Comparison of ENCODE assay signal across 26 cellular contexts in the genomic region with DNA sequence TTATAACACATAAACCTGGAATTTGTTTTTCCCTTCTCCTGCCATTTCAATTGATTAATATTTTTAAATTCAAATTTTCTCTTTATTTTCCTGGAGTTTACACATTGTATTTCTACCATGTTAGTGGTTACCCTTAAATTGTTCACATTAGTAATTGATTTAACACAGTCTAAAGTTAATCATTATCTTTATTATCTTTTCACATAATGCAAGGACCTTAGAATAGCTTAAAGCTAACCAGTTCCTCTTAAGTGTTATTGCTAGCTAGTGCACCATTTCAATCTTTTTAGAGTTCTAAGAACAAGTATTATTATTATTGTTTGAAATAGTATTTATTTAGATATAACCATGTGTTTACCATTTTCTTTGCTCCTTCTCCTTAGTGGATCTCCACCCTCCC.
"Had no signal": no experiment of that assay in that cellular context is flagged by ENCODE, and none has a peak within 500 bp of the region (broad histone marks: within the 10 kb centered on the region; RNA-seq: fewer than 3 reads in every experiment).

No MANE protein-coding gene starts in this region.

- H3K27me3 Mint-ChIP-seq: activated naive CD4-positive, alpha-beta T cell treated with anti-CD3 and anti-CD28 coated beads, Interleukin-2, amount 50 U/mL, for 24 hours; brain; type B pancreatic cell had no signal

- H3K27me3 ChIP-seq: gastroesophageal sphincter, heart left ventricle, right lobe of liver, vagina had no signal

- H3K4me3 ChIP-seq: gastroesophageal sphincter, heart left ventricle, mucosa of descending colon, right lobe of liver, thoracic aorta, vagina had no signal

- ATAC-seq: activated CD8-positive, alpha-beta T cell treated with anti-CD3 and anti-CD28 coated beads, Interleukin-2, amount 10 ng/mL, durations not matched to agents 7 days and 5 days; gastroesophageal sphincter; heart left ventricle; left colon; mucosa of descending colon; right lobe of liver had no signal

- H3K27ac ChIP-seq: gastroesophageal sphincter, heart left ventricle, right lobe of liver, thoracic aorta, vagina, VCaP had no signal

- H3K4me1 ChIP-seq: gastroesophageal sphincter, heart left ventricle, right lobe of liver, vagina had no signal

- H3K36me3 ChIP-seq: gastroesophageal sphincter, heart left ventricle, right lobe of liver, thoracic aorta, vagina had no signal

- H3K27ac Mint-ChIP-seq: activated CD8-positive, alpha-beta T cell treated with anti-CD3 and anti-CD28 coated beads, Interleukin-2, amount 10 ng/mL, durations not matched to agents 7 days and 5 days; activated naive CD4-positive, alpha-beta T cell treated with anti-CD3 and anti-CD28 coated beads, Interleukin-2, amount 50 U/mL, for 24 hours; brain; nephron progenitor cell; type B pancreatic cell had no signal

- DNase-seq: activated CD4-positive, alpha-beta T cell treated with anti-CD3 and anti-CD28 coated beads, Interleukin-2, amount 50 U/mL, for 1 hour; activated CD4-positive, CD25-positive, alpha-beta regulatory T cell treated with anti-CD3 and anti-CD28 coated beads, Interleukin-2, amount 50 U/mL, for 72 hours; activated CD8-positive, alpha-beta T cell treated with anti-CD3 and anti-CD28 coated beads, Interleukin-2, amount 10 ng/mL, durations not matched to agents 7 days and 5 days; activated gamma-delta T cell treated with Interleukin-2 at 50 U/mL for 16 hours; anterior cingulate cortex; central memory CD4-positive, alpha-beta T cell; effector memory CD4-positive, alpha-beta T cell; heart left ventricle; islet precursor cell; left colon; mesendoderm; mucosa of descending colon; nephron progenitor cell; right lobe of liver; stimulated activated CD4-positive, alpha-beta T cell treated with anti-CD3 and anti-CD28 coated beads, Interleukin-2, amount 100 ng/mL, for 48 hours; stimulated activated CD8-positive, alpha-beta memory T cell treated with anti-CD3 and anti-CD28 coated beads, Interleukin-4, amount 100 ng/mL, for 48 hours; stimulated activated naive CD4-positive, alpha-beta T cell treated with Interleukin-2 at 50 U/mL for 16 hours; T-helper 2 cell had no signal

- FAIRE-seq: colon had no signal

- H3K4me1 Mint-ChIP-seq: activated naive CD4-positive, alpha-beta T cell treated with anti-CD3 and anti-CD28 coated beads, Interleukin-2, amount 50 U/mL, for 24 hours; brain; nephron progenitor cell had no signal

- H3K4me3 Mint-ChIP-seq: activated CD8-positive, alpha-beta T cell treated with anti-CD3 and anti-CD28 coated beads, Interleukin-2, amount 10 ng/mL, durations not matched to agents 7 days and 5 days; activated naive CD4-positive, alpha-beta T cell treated with anti-CD3 and anti-CD28 coated beads, Interleukin-2, amount 50 U/mL, for 24 hours; brain; nephron progenitor cell; type B pancreatic cell had no signal

- H3K9me3 ChIP-seq: vagina had no signal

- H3K36me3 Mint-ChIP-seq: activated naive CD4-positive, alpha-beta T cell treated with anti-CD3 and anti-CD28 coated beads, Interleukin-2, amount 50 U/mL, for 24 hours; brain; type B pancreatic cell had no signal
